In the genomic region with DNA sequence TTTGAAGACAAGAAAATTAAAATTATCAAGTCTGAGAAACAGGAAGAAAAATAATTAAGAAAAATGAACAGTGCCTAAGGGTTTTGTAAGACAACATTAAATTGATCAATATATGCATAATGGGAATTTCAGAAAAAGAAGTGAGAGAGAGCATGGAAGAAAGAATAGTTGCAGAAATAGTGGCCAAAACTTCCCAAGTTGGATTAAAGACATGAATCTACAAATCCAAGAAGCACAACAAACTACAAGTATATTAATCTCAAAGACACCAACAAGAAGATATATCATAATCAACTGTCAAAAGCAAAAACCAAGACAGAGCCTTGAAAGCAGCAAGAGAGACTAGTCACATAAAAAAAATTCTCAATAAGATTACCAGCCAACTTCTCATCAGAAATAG, we compare ENCODE assay signal across 33 cellular contexts.
"Had no signal": no experiment of that assay in that cellular context is flagged by ENCODE, and none has a peak within 500 bp of the region (broad histone marks: within the 10 kb centered on the region; RNA-seq: fewer than 3 reads in every experiment).

No MANE protein-coding gene starts in this region.

- FAIRE-seq: astrocyte, bronchial epithelial cell had no signal

- ATAC-seq: activated naive CD4-positive, alpha-beta T cell treated with anti-CD3 and anti-CD28 coated beads, Interleukin-2, amount 50 U/mL, for 72 hours; activated naive CD8-positive, alpha-beta T cell treated with anti-CD3 and anti-CD28 coated beads, Interleukin-2, amount 50 U/mL, for 24 hours; activated T-cell treated with anti-CD3 and anti-CD28 coated beads, Interleukin-2, amount 50 U/mL, for 4 hours; activated T-cell treated with anti-CD3 and anti-CD28 coated beads, Interleukin-2, amount 50 U/mL, for 72 hours; activated T-helper 17 cell treated with anti-CD3 and anti-CD28 coated beads, Interleukin-2, amount 50 U/mL, for 72 hours; body of pancreas had no signal

- DNase-seq: activated effector memory CD4-positive, alpha-beta T cell treated with anti-CD3 and anti-CD28 coated beads, Interleukin-2, amount 50 U/mL, for 16 hours; activated effector memory CD4-positive, alpha-beta T cell treated with Interleukin-2 at 50 U/mL for 16 hours; activated gamma-delta T cell; activated gamma-delta T cell treated with Interleukin-2 at 50 U/mL for 16 hours; activated naive CD4-positive, alpha-beta T cell; activated naive CD4-positive, alpha-beta T cell treated with anti-CD3 and anti-CD28 coated beads for 36 hours; activated naive CD4-positive, alpha-beta T cell treated with anti-CD3 and anti-CD28 coated beads, Interleukin-2, amount 10 ng/mL, durations not matched to agents 7 days and 5 days; activated naive CD4-positive, alpha-beta T cell treated with anti-CD3 and anti-CD28 coated beads, Interleukin-2, amount 50 U/mL, for 16 hours; activated naive CD4-positive, alpha-beta T cell treated with Interleukin-2 at 50 U/mL for 16 hours; activated naive CD8-positive, alpha-beta T cell treated with anti-CD3 and anti-CD28 coated beads for 36 hours; activated naive CD8-positive, alpha-beta T cell treated with anti-CD3 and anti-CD28 coated beads, Interleukin-2, amount 10 ng/mL, durations not matched to agents 7 days and 5 days; activated naive CD8-positive, alpha-beta T cell treated with anti-CD3 and anti-CD28 coated beads, Interleukin-2, amount 50 U/mL, for 24 hours; activated T-cell treated with anti-CD3 and anti-CD28 coated beads, Interleukin-2, amount 50 U/mL, for 24 hours; activated T-cell treated with anti-CD3 and anti-CD28 coated beads, Interleukin-2, amount 50 U/mL, for 4 hours; activated T-cell treated with anti-CD3 and anti-CD28 coated beads, Interleukin-2, amount 50 U/mL, for 48 hours; activated T-cell treated with anti-CD3 and anti-CD28 coated beads, Interleukin-2, amount 50 U/mL, for 72 hours; adrenal gland; amniotic stem cell; amygdala; anterior cingulate cortex; aorta; body of pancreas; brain microvascular endothelial cell; caudate nucleus; central memory CD4-positive, alpha-beta T cell; cerebellar nuclear complex had no signal

- H3K4me3 ChIP-seq: adrenal gland, ascending aorta, body of pancreas, breast epithelium, cardiac muscle cell had no signal

- H3K27ac ChIP-seq: adrenal gland, ascending aorta, body of pancreas, brain microvascular endothelial cell, breast epithelium, cardiac muscle cell had no signal

- H3K36me3 ChIP-seq: adrenal gland, ascending aorta, brain microvascular endothelial cell, breast epithelium, cardiac muscle cell had no signal

- H3K4me1 ChIP-seq: adrenal gland, ascending aorta, body of pancreas, breast epithelium had no signal

- H3K27me3 ChIP-seq: adrenal gland, ascending aorta, body of pancreas, brain microvascular endothelial cell, breast epithelium, cardiac muscle cell had no signal
